In the genomic region with DNA sequence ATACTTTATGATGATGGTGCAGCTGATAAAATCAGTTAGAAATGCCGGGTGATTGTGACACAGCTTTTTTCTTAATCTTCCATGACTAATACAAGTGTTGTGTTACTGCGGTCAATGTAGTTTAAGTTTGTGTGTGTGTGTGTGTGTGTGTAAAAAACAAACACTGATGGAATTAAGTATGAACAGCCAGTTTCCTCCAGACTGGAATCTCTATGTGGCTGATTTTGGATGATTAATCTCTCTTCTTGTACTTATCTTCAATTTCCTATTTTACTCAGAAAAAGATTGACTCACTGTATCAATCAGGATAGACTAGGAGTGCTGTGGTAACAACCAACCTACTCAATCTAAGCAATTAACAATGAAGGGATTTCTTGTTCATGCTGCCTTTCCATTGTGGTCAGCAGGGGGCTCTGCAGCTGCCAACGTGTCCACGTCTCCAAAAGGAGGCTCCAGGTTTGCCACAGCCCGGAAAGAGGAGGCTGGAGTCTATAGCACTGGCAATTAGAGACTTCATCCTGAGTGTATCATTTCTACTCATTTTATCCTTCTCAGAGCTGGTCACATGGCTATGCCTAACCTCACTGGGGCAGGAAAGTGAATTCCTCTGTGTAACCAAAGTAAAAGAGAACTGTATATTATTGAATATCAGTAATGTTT, we compare ENCODE assay signal across 8 cellular contexts.
DNase-seq lines count a peak whose midpoint lies in the region; ATAC-seq and TF ChIP-seq lines count a peak whose summit lies in the region.

No MANE protein-coding gene starts in this region.

- H3K9me3 ChIP-seq in heart right ventricle (no peaks in the 10 kb centered on the region), suprapubic skin (no peaks in the 10 kb centered on the region), aorta (ENCODE audit: control insufficient read depth, low read length) (no peaks in the 10 kb centered on the region)

- no peak for TF ChIP-seq POLR2A in suprapubic skin (IDR thresholded peaks at IDR 0.05)

- WGBS in heart right ventricle, 2 donors, result 65 to 67% methylated on average over 5 of the region's 5 CpGs
- 72% methylated on average over 5 of the region's 5 CpGs for WGBS in suprapubic skin
- 44 to 51% methylated on average over 5 of the region's 5 CpGs for WGBS in aorta, 2 donors

- TF ChIP-seq EP300 in suprapubic skin (IDR thresholded peaks at IDR 0.05), result no peak

- no peaks in the 10 kb centered on the region for H3K27me3 Mint-ChIP-seq in natural killer cell treated with Interleukin-12 subunit alpha and Interleukin-12 subunit beta and Interleukin-15 and Interleukin-18, amount 100 ng/mL, for 72 hours

- no peak overlapping the region for H3K27ac Mint-ChIP-seq in natural killer cell treated with Interleukin-12 subunit alpha and Interleukin-12 subunit beta and Interleukin-15 and Interleukin-18, amount 100 ng/mL, for 72 hours

- peaks cover 0 to 6% (median 0%) of the 10 kb centered on the region in 9 donors for H3K36me3 ChIP-seq in heart right ventricle
- H3K36me3 ChIP-seq in suprapubic skin, result peaks cover 12% of the 10 kb centered on the region
- no peaks in the 10 kb centered on the region for H3K36me3 ChIP-seq in aorta (ENCODE audit: control insufficient read depth in 1 of 2, insufficient read depth in 2 of 2, low read length in 1 of 2)

- intact Hi-C loops in heart right ventricle (cut with DNase I) (no loop called here), Right ventricle myocardium inferior (cut with DNase I) (no loop called here), aorta (cut with DNase I) (no loop called here)

- H3K27ac ChIP-seq in heart right ventricle (no peak overlapping the region), suprapubic skin (no peak overlapping the region), aorta (ENCODE audit: low read depth in 1 of 2, low read length in 2 of 2) (no peak overlapping the region)

- H3K4me3 ChIP-seq in heart right ventricle (no peak overlapping the region), cardiac fibroblast (replicated peaks in 1 of 2; ENCODE audit: low read depth in 2 of 2, low read length in 2 of 2) (no peak overlapping the region), suprapubic skin (no peak overlapping the region), aorta (ENCODE audit: low read length in 2 of 2) (no peak overlapping the region)

- H3K36me3 Mint-ChIP-seq in natural killer cell treated with Interleukin-12 subunit alpha and Interleukin-12 subunit beta and Interleukin-15 and Interleukin-18, amount 100 ng/mL, for 72 hours, result no peaks in the 10 kb centered on the region

- ATAC-seq in heart right ventricle, result no peak
- no peak for ATAC-seq in Right ventricle myocardium inferior
- ATAC-seq in natural killer cell treated with Interleukin-12 subunit alpha and Interleukin-12 subunit beta and Interleukin-15 and Interleukin-18, amount 100 ng/mL, for 72 hours, result no peak
- ATAC-seq in aorta (ENCODE audit: low FRiP score), result no peak

- H3K9me3 Mint-ChIP-seq in natural killer cell treated with Interleukin-12 subunit alpha and Interleukin-12 subunit beta and Interleukin-15 and Interleukin-18, amount 100 ng/mL, for 72 hours, result no peaks in the 10 kb centered on the region

- H3K27me3 ChIP-seq in heart right ventricle (no peaks in the 10 kb centered on the region), suprapubic skin (no peaks in the 10 kb centered on the region), aorta (ENCODE audit: control insufficient read depth in 1 of 2, insufficient read depth in 2 of 2, low read length in 1 of 2) (no peaks in the 10 kb centered on the region)

- DNase-seq in heart right ventricle (peak in 1 of 2 donors; percentile 14), Right ventricle myocardium inferior (ENCODE audit: missing footprints) (no peak), NCI-H1105 treated with DMSO at 0.1 percent for 48 hours (lab: John Stamatoyannopoulos, UW) (peak; percentile 21), cardiac fibroblast (ENCODE audit: low read depth in 2 of 2) (peak; percentile 90 to 95), midbrain (lab: John Stamatoyannopoulos, UW) (peak; percentile 15), suprapubic skin (ENCODE audit: low spot score in 2 of 2) (no peak), aorta (no peak)
- DNase-seq in natural killer cell treated with Interleukin-12 subunit alpha and Interleukin-12 subunit beta and Interleukin-15 and Interleukin-18, amount 100 ng/mL, for 72 hours (ENCODE audit: low spot score), result no peak

- H3K4me3 Mint-ChIP-seq in natural killer cell treated with Interleukin-12 subunit alpha and Interleukin-12 subunit beta and Interleukin-15 and Interleukin-18, amount 100 ng/mL, for 72 hours, result no peak overlapping the region

- peak in 6 of 9 donors; percentile 24 to 56 (median 34) for TF ChIP-seq CTCF in heart right ventricle (IDR thresholded peaks at IDR 0.05)
- peak; percentile 65 for TF ChIP-seq CTCF in cardiac fibroblast (IDR thresholded peaks at IDR 0.05; ENCODE audit: low read depth, low read length)
- TF ChIP-seq CTCF in suprapubic skin (IDR thresholded peaks at IDR 0.05), result no peak

- no peaks in the 10 kb centered on the region for H3K4me1 Mint-ChIP-seq in natural killer cell treated with Interleukin-12 subunit alpha and Interleukin-12 subunit beta and Interleukin-15 and Interleukin-18, amount 100 ng/mL, for 72 hours (ENCODE audit: low read depth in 2 of 2)

- H3K4me1 ChIP-seq in heart right ventricle (peaks cover 0 to 6% (median 0%) of the 10 kb centered on the region in 9 donors), suprapubic skin (peaks cover 4% of the 10 kb centered on the region), aorta (ENCODE audit: control insufficient read depth in 1 of 2, insufficient read depth in 2 of 2, low read length in 2 of 2) (no peaks in the 10 kb centered on the region)

Comparison
In these comparisons a context has a peak if more than half of its experiments do, and no peak if none do; other contexts are left out.
1. DNase-seq: peak in NCI-H1105 treated with DMSO at 0.1 percent for 48 hours (single experiment), cardiac fibroblast (2 of 2) and midbrain (single experiment); none in Right ventricle myocardium inferior (single experiment), suprapubic skin (0 of 2), natural killer cell treated with Interleukin-12 subunit alpha and Interleukin-12 subunit beta and Interleukin-15 and Interleukin-18, amount 100 ng/mL, for 72 hours (single experiment) and aorta (0 of 2).
2. CTCF ChIP-seq: peak in heart right ventricle (6 of 9) and cardiac fibroblast (single experiment); none in suprapubic skin (0 of 2).